In the genomic region with DNA sequence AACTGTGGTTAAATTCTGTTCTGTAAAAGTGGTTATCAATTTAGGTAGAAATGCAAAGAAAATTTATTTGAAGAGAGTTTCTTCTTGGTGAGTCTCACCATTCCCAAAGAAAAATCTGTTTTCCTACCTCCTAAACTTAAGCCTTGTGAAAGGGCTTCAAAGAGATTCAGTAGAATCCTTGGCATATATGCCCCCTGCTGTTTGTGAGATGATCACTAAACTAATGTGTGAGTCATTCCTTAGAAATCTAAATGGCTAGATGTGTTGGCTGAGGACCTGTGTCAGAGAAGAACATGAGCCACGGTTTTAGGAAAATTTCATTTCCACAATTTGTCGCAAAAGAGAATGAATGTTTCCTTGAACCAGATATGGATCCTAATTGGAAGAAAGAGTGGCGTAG, we compare ENCODE assay signal across 16 cellular contexts.
DNase-seq lines count a peak whose midpoint lies in the region; TF ChIP-seq lines count a peak whose summit lies in the region.
"Had no signal": no experiment of that assay in that cellular context is flagged by ENCODE, and none has a peak within 500 bp of the region (broad histone marks: within the 10 kb centered on the region; RNA-seq: fewer than 3 reads in every experiment).

No MANE protein-coding gene starts in this region.

- H3K27me3 ChIP-seq in A673 (replicated peaks; ENCODE audit: insufficient read depth, low read depth, low read length, poor library complexity) (no peaks in the 10 kb centered on the region), ovary (no peaks in the 10 kb centered on the region)
- H3K27me3 ChIP-seq: esophagus squamous epithelium, Peyer's patch had no signal

- BruUV-seq in A673 (replicated peaks; lab: Mats Ljungman, UMichigan), result no TSS peak

- H3K27ac ChIP-seq in A673 (ENCODE audit: low read depth, low read length, poor library complexity, severe bottlenecking) (no peak overlapping the region), ovary (no peak overlapping the region)
- H3K27ac ChIP-seq: coronary artery, Peyer's patch had no signal

- in situ Hi-C loops in SK-MEL-5 (cut with HindIII; ENCODE audit: low pct_unique_long_range_greater_than_20kb, low sequenced_read_pairs), result no loop called here

- POLR2A ChIA-PET in A673 (lab: Charles Lee; ENCODE audit: low non-redundant PET), result no interaction called here

- DNase-seq in A673 (ENCODE audit: low spot score) (peak; percentile 66), HS-27A (ENCODE audit: low read depth) (peak; percentile 58), SK-MEL-5 (ENCODE audit: low read depth, low spot score) (peak; percentile 44), fibroblast of the aortic adventitia (ENCODE audit: low read depth) (peak; percentile 35), NCI-H2227 (lab: John Stamatoyannopoulos, UW; ENCODE audit: unreplicated experiment) (no peak), ovary (no peak)
- no peak for DNase-seq in activated T-cell treated with anti-CD3 and anti-CD28 coated beads, Interleukin-2, amount 50 U/mL, for 48 hours
- DNase-seq in activated naive CD4-positive, alpha-beta T cell (lab: John Stamatoyannopoulos, UW), result no peak
- DNase-seq: activated CD8-positive, alpha-beta T cell treated with anti-CD3 and anti-CD28 coated beads, Interleukin-2, amount 10 ng/mL, durations not matched to agents 7 days and 5 days; esophagus squamous epithelium; NCI-H1048; Peyer's patch; posterior cingulate gyrus; stimulated activated CD4-positive, alpha-beta T cell treated with anti-CD3 and anti-CD28 coated beads, Interleukin-1b, Interleukin-23, amount 100 ng/mL, for 48 hours had no signal

- CTCF ChIA-PET in A673 (lab: Charles Lee), result no interaction called here

- no peak for TF ChIP-seq POLR2A in ovary (IDR thresholded peaks at IDR 0.05)

- intact Hi-C loops in A673 (cut with micrococcal nuclease; ENCODE audit: unreplicated experiment) (no loop called here), ovary (cut with DNase I) (no loop called here)

- H3K4me1 ChIP-seq in A673 (ENCODE audit: insufficient read depth, low read length, poor library complexity, severe bottlenecking), result no peaks in the 10 kb centered on the region
- H3K4me1 ChIP-seq in ovary (ENCODE audit: insufficient read depth), result no peaks in the 10 kb centered on the region
- H3K4me1 ChIP-seq: Peyer's patch had no signal

- H3K4me3 ChIP-seq in A673 (ENCODE audit: low read depth, low read length, poor library complexity, severe bottlenecking), result no peak overlapping the region
- H3K4me3 ChIP-seq in fibroblast of the aortic adventitia (ENCODE audit: low read depth, low read length), result no peak overlapping the region
- H3K4me3 ChIP-seq in ovary, result no peak overlapping the region
- H3K4me3 ChIP-seq: coronary artery, esophagus squamous epithelium, GM12878, Peyer's patch had no signal

- no peak for TF ChIP-seq EP300 in ovary (IDR thresholded peaks at IDR 0.05)

- TF ChIP-seq CTCF in A673 (conservative IDR thresholded peaks at IDR 0.05; ENCODE audit: low read depth, low read length) (no peak), fibroblast of the aortic adventitia (IDR thresholded peaks at IDR 0.05; ENCODE audit: insufficient read depth, low read length) (peak; percentile 14), ovary (IDR thresholded peaks at IDR 0.05) (no peak)

- WGBS in ovary, 3 donors, result 91 to 95% (median 93%) methylated on average over 3 of the region's 3 CpGs

- H3K36me3 ChIP-seq in A673 (ENCODE audit: insufficient read depth, low read length, poor library complexity, severe bottlenecking) (no peaks in the 10 kb centered on the region), ovary (no peaks in the 10 kb centered on the region)
- H3K36me3 ChIP-seq: esophagus squamous epithelium, Peyer's patch had no signal

- H3K9me3 ChIP-seq in A673 (ENCODE audit: low read depth, low read length, poor library complexity, severe bottlenecking), result no peaks in the 10 kb centered on the region
- no peaks in the 10 kb centered on the region for H3K9me3 ChIP-seq in ovary
- H3K9me3 ChIP-seq: esophagus squamous epithelium, Peyer's patch had no signal

Comparison
In these comparisons a context has a peak if more than half of its experiments do, and no peak if none do; other contexts are left out.
1. DNase-seq: peak in A673 (single experiment), HS-27A (single experiment), SK-MEL-5 (single experiment) and fibroblast of the aortic adventitia (single experiment); none in activated T-cell treated with anti-CD3 and anti-CD28 coated beads, Interleukin-2, amount 50 U/mL, for 48 hours (0 of 2), NCI-H2227 (single experiment), activated naive CD4-positive, alpha-beta T cell (0 of 4) and ovary (0 of 5).